Comparison of ENCODE assay signal across 11 cellular contexts in genomic region chr1:218499021-218499691, GRCh38.
DNase-seq lines count a peak whose midpoint lies in the region; ATAC-seq and TF ChIP-seq lines count a peak whose summit lies in the region.
"Had no signal": no experiment of that assay in that cellular context is flagged by ENCODE, and none has a peak within 500 bp of the region (broad histone marks: within the 10 kb centered on the region; RNA-seq: fewer than 3 reads in every experiment).

No MANE protein-coding gene starts in this region.

- peak overlapping the region; percentile 90 for H2BK5ac ChIP-seq in mesenchymal stem cell (ENCODE audit: low read depth, low read length, poor library complexity, severe bottlenecking)

- intact Hi-C loops in Right ventricle myocardium inferior (cut with DNase I) (no loop called here), cardiac septum (cut with DNase I) (no loop called here)

- H4K8ac ChIP-seq in mesenchymal stem cell (ENCODE audit: low read length), result no peak overlapping the region

- no peaks in the 10 kb centered on the region for H3K27me3 Mint-ChIP-seq in chondrocyte (ENCODE audit: low read depth)
- H3K27me3 Mint-ChIP-seq: IgD-negative memory B cell had no signal

- WGBS in mesenchymal stem cell, result 0% methylated on average over 1 of the region's 4 CpGs

- H4K91ac ChIP-seq in mesenchymal stem cell (ENCODE audit: low read length), result no peak overlapping the region

- no peaks in the 10 kb centered on the region for H3K79me1 ChIP-seq in mesenchymal stem cell (replicated peaks; ENCODE audit: low read length, poor library complexity, severe bottlenecking)

- no peak overlapping the region for H3K18ac ChIP-seq in mesenchymal stem cell (ENCODE audit: low read depth in 1 of 2, low read length in 2 of 2)

- no peaks in the 10 kb centered on the region for H3K27me3 ChIP-seq in mesenchymal stem cell (ENCODE audit: control insufficient read depth in 1 of 2, insufficient read depth in 1 of 2, low read length in 2 of 2)
- H3K27me3 ChIP-seq: BLaER1 treated with 17β-estradiol and CSF1 and Interleukin-3, amounts not matched to agents 10 nM and 100 nM had no signal

- peak overlapping the region; percentile 99 for H3K27ac Mint-ChIP-seq in chondrocyte (ENCODE audit: unreplicated experiment)
- H3K27ac Mint-ChIP-seq: IgD-negative memory B cell had no signal

- no peak overlapping the region for H2BK15ac ChIP-seq in mesenchymal stem cell (ENCODE audit: low read depth, poor library complexity, severe bottlenecking)

- no peak overlapping the region for H2BK120ac ChIP-seq in mesenchymal stem cell (ENCODE audit: low read depth, low read length)

- H3K36me3 Mint-ChIP-seq in chondrocyte (ENCODE audit: low read depth), result no peaks in the 10 kb centered on the region
- H3K36me3 Mint-ChIP-seq: IgD-negative memory B cell had no signal

- H3K23ac ChIP-seq in mesenchymal stem cell (ENCODE audit: low read length in 2 of 2), result no peak overlapping the region

- H3K4me1 Mint-ChIP-seq in chondrocyte (ENCODE audit: low read depth), result peaks cover 72% of the 10 kb centered on the region

- peak overlapping the region in 1 of 2 experiments; percentile 49 for H3K4ac ChIP-seq in mesenchymal stem cell (ENCODE audit: low read depth in 1 of 2, low read length in 2 of 2)

- no peak for TF ChIP-seq CTCF in chondrocyte (IDR thresholded peaks at IDR 0.05)

- no peak overlapping the region for H2AK5ac ChIP-seq in mesenchymal stem cell (ENCODE audit: low read length, severe bottlenecking)

- H2BK12ac ChIP-seq in mesenchymal stem cell (ENCODE audit: low read length in 2 of 2), result no peak overlapping the region

- H3K4me1 ChIP-seq in mesenchymal stem cell (ENCODE audit: control insufficient read depth, insufficient read depth, low read depth, low read length), result peaks cover 4% of the 10 kb centered on the region

- H3K4me2 ChIP-seq in mesenchymal stem cell (ENCODE audit: low read length, poor library complexity, severe bottlenecking), result no peak overlapping the region

- DNase-seq in Right ventricle myocardium inferior (ENCODE audit: missing footprints) (no peak), cardiac septum (ENCODE audit: low spot score) (no peak), chondrocyte (ENCODE audit: low spot score) (no peak), mesenchymal stem cell (peak; percentile 92), GOT3 (lab: John Stamatoyannopoulos, UW) (no peak), nucleus accumbens (lab: John Stamatoyannopoulos, UW) (no peak), SKM-1 (lab: John Stamatoyannopoulos, UW; ENCODE audit: unreplicated experiment) (no peak)
- DNase-seq in activated T-cell treated with anti-CD3 and anti-CD28 coated beads, Interleukin-2, amount 50 U/mL, for 48 hours, result no peak
- DNase-seq: activated CD4-positive, alpha-beta T cell treated with anti-CD3 and anti-CD28 coated beads, Interleukin-2, amount 50 U/mL, for 1 hour had no signal

- no peak overlapping the region for H3K14ac ChIP-seq in mesenchymal stem cell (ENCODE audit: low read length in 2 of 2)

- H3K9me3 Mint-ChIP-seq in chondrocyte (ENCODE audit: low read depth), result no peaks in the 10 kb centered on the region
- H3K9me3 Mint-ChIP-seq: IgD-negative memory B cell had no signal

- H3K9me3 ChIP-seq in mesenchymal stem cell (ENCODE audit: control insufficient read depth, low read length), result no peaks in the 10 kb centered on the region
- H3K9me3 ChIP-seq: BLaER1 treated with 17β-estradiol and CSF1 and Interleukin-3, amounts not matched to agents 10 nM and 100 nM had no signal

- peak overlapping the region; percentile 66 for H3K4me3 Mint-ChIP-seq in chondrocyte (ENCODE audit: unreplicated experiment)

- H3K9ac ChIP-seq in mesenchymal stem cell (ENCODE audit: low read length), result peak overlapping the region; percentile 87

- peak; percentile 56 for ATAC-seq in Right ventricle myocardium inferior

- H3K27ac ChIP-seq in mesenchymal stem cell (ENCODE audit: low read length, poor library complexity, severe bottlenecking), result peak overlapping the region; percentile 99
- H3K27ac ChIP-seq: BLaER1 treated with 17β-estradiol and CSF1 and Interleukin-3, amounts not matched to agents 10 nM and 100 nM had no signal

- no peaks in the 10 kb centered on the region for H3K36me3 ChIP-seq in mesenchymal stem cell (ENCODE audit: control insufficient read depth in 1 of 2, insufficient read depth in 2 of 2, low read depth in 1 of 2, low read length in 2 of 2)
- H3K36me3 ChIP-seq: BLaER1 treated with 17β-estradiol and CSF1 and Interleukin-3, amounts not matched to agents 10 nM and 100 nM had no signal

- no peak overlapping the region for H2AFZ ChIP-seq in mesenchymal stem cell (ENCODE audit: low read depth, low read length)

- peak overlapping the region in 1 of 2 experiments; percentile 75 for H3K4me3 ChIP-seq in mesenchymal stem cell (ENCODE audit: insufficient read depth in 1 of 2, low read depth in 1 of 2, low read length in 2 of 2)
